22 cellular contexts compared by ENCODE assay signal in genomic region chr20:37131486-37131885, GRCh38. TPM values are rescaled to one million over a fixed set of nuclear protein-coding genes. Genes with fewer than 3 reads are reported as not detected.
DNase-seq lines count a peak whose midpoint lies in the region; ATAC-seq and FAIRE-seq lines count a peak whose summit lies in the region.
"Had no signal": no experiment of that assay in that cellular context is flagged by ENCODE, and none has a peak within 500 bp of the region (broad histone marks: within the 10 kb centered on the region; RNA-seq: fewer than 3 reads in every experiment).

No MANE protein-coding gene starts in this region.

- H3K36me3 ChIP-seq in adipocyte (ENCODE audit: control insufficient read depth, insufficient read depth, low read length, severe bottlenecking), result no peaks in the 10 kb centered on the region
- H3K36me3 ChIP-seq: BLaER1 had no signal

- intact Hi-C loops in sciatic nerve (cut with DNase I), result no loop called here

- peak; percentile 16 for FAIRE-seq in HTR-8/SVneo (lab: Jason Lieb, UNC)
- FAIRE-seq: A204.1, GM19239 had no signal

- peak; percentile 62 for ATAC-seq in sciatic nerve
- ATAC-seq in GM19467 (IDR thresholded peaks at IDR 0.05; ENCODE audit: unreplicated experiment), result no peak
- ATAC-seq: GM23338 had no signal

- H3K27me3 ChIP-seq in adipocyte (replicated peaks; ENCODE audit: control insufficient read depth, insufficient read depth, low read length), result no peaks in the 10 kb centered on the region
- H3K27me3 ChIP-seq: BLaER1 had no signal

- H3K9me3 ChIP-seq in adipocyte (ENCODE audit: control insufficient read depth, low read length), result no peaks in the 10 kb centered on the region
- H3K9me3 ChIP-seq: BLaER1 had no signal

- DNase-seq in HTR-8/SVneo (ENCODE audit: insufficient read length, low spot score) (no peak), adipocyte (ENCODE audit: low read depth) (peak; percentile 45), fibroblast of gingiva (ENCODE audit: low read depth) (peak; percentile 49), sciatic nerve (ENCODE audit: low spot score) (no peak), SIG-M5 treated with dmso at 0.1 percent for 504 hours (lab: John Stamatoyannopoulos, UW; ENCODE audit: unreplicated experiment) (no peak), KG1 (lab: John Stamatoyannopoulos, UW) (no peak)
- DNase-seq: H9, Kasumi-1, MV-4-11, NCI-H1105, NCI-H1436 treated with DMSO at 0.1 percent for 48 hours, NCI-H187 treated with DMSO at 0.1 percent for 48 hours, NCI-H2107, NCI-H446 treated with DMSO at 0.1 percent for 48 hours, NCI-H526, PC-9, Right ventricle myocardium superior had no signal

- H3K4me1 ChIP-seq in adipocyte (ENCODE audit: control insufficient read depth, insufficient read depth, low read length), result peaks cover 9% of the 10 kb centered on the region

- no peak overlapping the region for H3K9ac ChIP-seq in adipocyte (ENCODE audit: low read length)
- H3K9ac ChIP-seq: BLaER1 had no signal

- H3K4me3 ChIP-seq in adipocyte (ENCODE audit: low read length), result no peak overlapping the region
- H3K4me3 ChIP-seq: BLaER1, GM23338, PC-9 had no signal

RNA-seq across cellular contexts. Expression of gene RBL1, which starts 35.7 kb away (rescaled TPM):
- 13.1 TPM for total RNA-seq in sciatic nerve

RNA-seq across cellular contexts. Expression of gene RPN2, which starts 47.6 kb away (rescaled TPM):
- total RNA-seq in sciatic nerve, result 97.9 TPM

RNA-seq across cellular contexts. Expression of gene MROH8, which starts 47.9 kb away (rescaled TPM):
- 5.2 TPM for total RNA-seq in sciatic nerve

Comparison
In these comparisons a context has a peak if more than half of its experiments do, and no peak if none do; other contexts are left out.
1. DNase-seq: peak in adipocyte (single experiment) and fibroblast of gingiva (single experiment); none in HTR-8/SVneo (single experiment), sciatic nerve (single experiment), SIG-M5 treated with dmso at 0.1 percent for 504 hours (single experiment) and KG1 (single experiment).